In genomic region chrX:17697191-17697590, GRCh38 we compare ENCODE assay signal across 14 cellular contexts. TPM values are rescaled to one million over a fixed set of nuclear protein-coding genes. Genes with fewer than 3 reads are reported as not detected.
DNase-seq lines count a peak whose midpoint lies in the region; FAIRE-seq and TF ChIP-seq lines count a peak whose summit lies in the region.
"Had no signal": no experiment of that assay in that cellular context is flagged by ENCODE, and none has a peak within 500 bp of the region (broad histone marks: within the 10 kb centered on the region; RNA-seq: fewer than 3 reads in every experiment).

No MANE protein-coding gene starts in this region.

- H3K36me3 ChIP-seq in HEK293 (ENCODE audit: control insufficient read depth in 2 of 2, insufficient read depth in 1 of 2, low read length in 2 of 2) (no peaks in the 10 kb centered on the region; a peak in 1 of 3 replicates), adipocyte (ENCODE audit: control insufficient read depth, insufficient read depth, low read length, severe bottlenecking) (peaks cover 3% of the 10 kb centered on the region), kidney (ENCODE audit: control insufficient read depth in 1 of 2, insufficient read depth in 2 of 2, low read length in 2 of 2) (peaks cover 0 to 11% of the 10 kb centered on the region in 2 donors), adrenal gland (replicated peaks in 1 of 2) (no peaks in the 10 kb centered on the region)
- H3K36me3 ChIP-seq: esophagus squamous epithelium, HAP-1, thoracic aorta had no signal

- H3K27me3 ChIP-seq in adipocyte (replicated peaks; ENCODE audit: control insufficient read depth, insufficient read depth, low read length) (peaks cover 17% of the 10 kb centered on the region), adrenal gland (no peaks in the 10 kb centered on the region)
- H3K27me3 ChIP-seq: esophagus squamous epithelium had no signal

- 27 to 64% (median 38%) methylated on average over 1 of the region's 1 CpG for WGBS in adrenal gland, 4 donors

- TF ChIP-seq POLR2A in adrenal gland (IDR thresholded peaks at IDR 0.05) = no peak

- peak; percentile 14 to 21 for DNase-seq in AML-193 (lab: John Stamatoyannopoulos, UW)
- peak; percentile 52 for DNase-seq in adipocyte (ENCODE audit: low read depth)
- no peak for DNase-seq in kidney
- no peak for DNase-seq in adrenal gland
- DNase-seq in DMS153 (lab: John Stamatoyannopoulos, UW) = no peak
- no peak for DNase-seq in activated CD8-positive, alpha-beta memory T cell treated with anti-CD3 and anti-CD28 coated beads for 24 hours
- no peak for DNase-seq in NCI-H510A treated with DMSO at 0.1 percent for 48 hours (lab: John Stamatoyannopoulos, UW)
- DNase-seq: activated CD4-positive, alpha-beta T cell treated with anti-CD3 and anti-CD28 coated beads for 1 hour; Calu3; esophagus squamous epithelium had no signal

- H3K4me1 ChIP-seq in HEK293 (ENCODE audit: control insufficient read depth, insufficient read depth, low read length) (peaks cover 3% of the 10 kb centered on the region; the same call in 1 of the 2 replicates), adipocyte (ENCODE audit: control insufficient read depth, insufficient read depth, low read length) (no peaks in the 10 kb centered on the region), kidney (ENCODE audit: control insufficient read depth in 1 of 2, insufficient read depth in 1 of 2, low read depth in 1 of 2, low read length in 2 of 2) (no peaks in the 10 kb centered on the region), adrenal gland (replicated peaks in 1 of 2) (no peaks in the 10 kb centered on the region)
- H3K4me1 ChIP-seq: esophagus squamous epithelium had no signal

- H3K27ac ChIP-seq in HEK293 (ENCODE audit: extremely low read depth, low read depth, low read length) (no peak overlapping the region), kidney (ENCODE audit: low read depth in 2 of 2, low read length in 2 of 2) (no peak overlapping the region), adrenal gland (no peak overlapping the region)
- H3K27ac ChIP-seq: esophagus squamous epithelium, thoracic aorta had no signal

- POLR2A ChIA-PET in HEK293 (lab: Yijun Ruan, JAX) = no interaction called here

- TF ChIP-seq CTCF in HEK293 (tag by site-specific recombination; IDR thresholded peaks at IDR 0.05) = peak; percentile 36; the same call in 1 of the 2 replicates
- TF ChIP-seq CTCF in kidney (IDR thresholded peaks at IDR 0.05; ENCODE audit: borderline replicate concordance, extremely low read depth, insufficient read depth) = no peak
- TF ChIP-seq CTCF in adrenal gland (IDR thresholded peaks at IDR 0.05) = peak in 3 of 6 experiments; percentile 15 to 28 (median 24)

- FAIRE-seq in kidney (lab: Jason Lieb, UNC) = peak; percentile 3
- FAIRE-seq: keratinocyte had no signal

- intact Hi-C loops in kidney (cut with DNase I) = no loop called here
- intact Hi-C loops in adrenal gland (cut with DNase I) = loop anchor here in 1 of 2 donors (10.0 kb wide), 1 partner anchor 452 kb away; no protein-coding TSS in a partner anchor

- no peak overlapping the region for H3K4me3 ChIP-seq in HEK293 (ENCODE audit: low read depth, low read length)
- no peak overlapping the region for H3K4me3 ChIP-seq in adipocyte (ENCODE audit: low read length)
- H3K4me3 ChIP-seq in kidney (ENCODE audit: low read length in 2 of 2) = no peak overlapping the region
- H3K4me3 ChIP-seq in adrenal gland = no peak overlapping the region
- H3K4me3 ChIP-seq: esophagus squamous epithelium, HAP-1, thoracic aorta had no signal

- no peaks in the 10 kb centered on the region for H3K9me3 ChIP-seq in HEK293 (ENCODE audit: control insufficient read depth, insufficient read depth, low read depth, low read length)
- no peaks in the 10 kb centered on the region for H3K9me3 ChIP-seq in adipocyte (ENCODE audit: control insufficient read depth, low read length)
- H3K9me3 ChIP-seq in kidney (ENCODE audit: control insufficient read depth in 1 of 2, low read length in 2 of 2) = no peaks in the 10 kb centered on the region
- H3K9me3 ChIP-seq in adrenal gland (replicated peaks in 1 of 3) = no peaks in the 10 kb centered on the region
- H3K9me3 ChIP-seq: esophagus squamous epithelium, HAP-1, thoracic aorta had no signal

- H3K9ac ChIP-seq in adipocyte (ENCODE audit: low read length) (no peak overlapping the region), kidney (ENCODE audit: low read length in 2 of 2) (no peak overlapping the region)

- CTCF ChIA-PET in HEK293 (lab: Yijun Ruan, JAX) = interaction anchor here (0.9 to 1.8 kb wide), 3 partner anchors 91 to 517 kb away, joined by 3 to 8 read pairs (median 4); no protein-coding TSS in a partner anchor

TF ChIP-seq in HEK293, 187 proteins besides CTCF, POLR2A, EP300 and RAD21:
- TF ChIP-seq ZNF654 (tag by site-specific recombination; IDR thresholded peaks at IDR 0.05; ENCODE audit: low read depth) (peak; percentile 8; the same call in 1 of the 2 replicates), ZNF600 (tag by site-specific recombination; IDR thresholded peaks at IDR 0.05) (no peak)

RNA-seq across cellular contexts. Expression of gene SCML1, which starts 40.1 kb away (rescaled TPM):
- total RNA-seq in kidney (9.9 TPM), adrenal gland (10 to 100 TPM in 6 of 8 donors, 1 to 10 TPM in 2; 5.4 to 18.3 (median 14.6) TPM)
- polyA plus RNA-seq in kidney (ENCODE audit: insufficient read depth, low read depth, low replicate concordance) (8.5 TPM), adrenal gland (10 to 100 TPM; 21.6 to 41.2 (median 32.5) TPM)

Comparison
In these comparisons a context has a peak if more than half of its experiments do, and no peak if none do; other contexts are left out.
1. DNase-seq: peak in AML-193 (2 of 2) and adipocyte (single experiment); none in kidney (single experiment), adrenal gland (0 of 7), DMS153 (single experiment), activated CD8-positive, alpha-beta memory T cell treated with anti-CD3 and anti-CD28 coated beads for 24 hours (single experiment) and NCI-H510A treated with DMSO at 0.1 percent for 48 hours (single experiment).